8 cellular contexts compared by ENCODE assay signal in the genomic region with DNA sequence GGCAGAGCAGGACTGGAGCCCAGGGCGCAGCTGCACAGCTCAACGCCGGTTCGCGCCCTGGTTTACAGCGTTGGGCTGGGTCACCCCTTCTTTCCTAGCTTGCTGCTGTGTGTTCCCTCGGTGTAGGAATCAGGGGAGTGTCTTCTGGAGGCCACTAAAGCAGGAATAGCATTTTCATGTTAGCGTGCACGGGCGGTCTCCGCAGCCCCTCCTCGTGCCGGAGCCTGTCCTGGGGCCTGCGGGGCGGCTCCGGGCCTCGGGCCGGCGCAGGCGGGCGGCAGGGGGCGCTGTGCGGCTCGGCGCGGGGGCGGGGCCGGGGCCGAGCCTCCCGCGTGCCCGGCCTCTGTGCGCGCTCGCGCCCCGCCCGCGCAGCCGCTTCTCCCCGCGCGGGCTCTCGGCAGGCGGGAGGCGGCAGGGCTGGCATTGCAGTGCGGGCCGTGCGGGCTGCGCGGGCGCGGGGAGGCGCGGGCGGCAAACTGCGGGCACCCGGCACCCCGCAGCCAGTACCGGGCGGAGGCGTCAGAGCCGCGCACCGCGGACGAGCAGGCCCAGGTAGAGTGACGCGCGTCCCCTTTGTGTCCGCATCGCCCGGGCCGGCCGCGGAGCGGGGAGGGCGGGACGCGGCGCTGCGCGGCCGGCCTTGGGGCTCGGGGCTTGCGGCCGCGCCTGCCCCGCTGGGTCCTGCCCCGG. TPM values are rescaled to one million over a fixed set of nuclear protein-coding genes. Genes with fewer than 3 reads are reported as not detected.
DNase-seq lines count a peak whose midpoint lies in the region; TF ChIP-seq lines count a peak whose summit lies in the region.

A gene with protein sequence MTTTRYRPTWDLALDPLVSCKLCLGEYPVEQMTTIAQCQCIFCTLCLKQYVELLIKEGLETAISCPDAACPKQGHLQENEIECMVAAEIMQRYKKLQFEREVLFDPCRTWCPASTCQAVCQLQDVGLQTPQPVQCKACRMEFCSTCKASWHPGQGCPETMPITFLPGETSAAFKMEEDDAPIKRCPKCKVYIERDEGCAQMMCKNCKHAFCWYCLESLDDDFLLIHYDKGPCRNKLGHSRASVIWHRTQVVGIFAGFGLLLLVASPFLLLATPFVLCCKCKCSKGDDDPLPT (plus strand): TSS at position 342 of the 690 bp plus-strand sequence. CDS start 79,515 bp downstream, outside the sequence.

- POLR2A ChIA-PET in HEK293T (lab: Yijun Ruan, JAX): no interaction called here

- H3K9me3 ChIP-seq in mammary epithelial cell (replicated peaks; ENCODE audit: insufficient read depth, low read length): no peaks in the 10 kb centered on the region

- peak within 1 kb of the TSS; percentile 48 for H3K9ac ChIP-seq in mammary epithelial cell (ENCODE audit: insufficient read depth, low read length)

- H3K27ac ChIP-seq in VCaP (peak within 1 kb of the TSS; percentile 77), mammary epithelial cell (ENCODE audit: insufficient read depth, low read depth, low read length) (no peak within 1 kb of the TSS)

- dilution Hi-C loops in mammary epithelial cell (cut with HindIII; ENCODE audit: low sequenced_read_pairs): no loop called here

- H3K4me1 ChIP-seq in mammary epithelial cell (ENCODE audit: insufficient read depth, low read length): peaks cover 6% of the 10 kb centered on the region

- BruUV-seq in mammary epithelial cell (replicated peaks; lab: Mats Ljungman, UMichigan): no TSS peak

- no peaks in the 10 kb centered on the region for H3K79me2 ChIP-seq in mammary epithelial cell (ENCODE audit: insufficient read depth, low read length)

- DNase-seq in HEK293T (ENCODE audit: extremely low spot score) (peak; percentile 90), MV-4-11 (lab: John Stamatoyannopoulos, UW) (peak; percentile 34), mammary epithelial cell (peak; percentile 10), iris pigment epithelial cell (ENCODE audit: low read depth) (peak; percentile 56), NCI-H128 (lab: John Stamatoyannopoulos, UW; ENCODE audit: unreplicated experiment) (no peak)
- peak; percentile 79 for DNase-seq in stimulated activated CD4-positive, alpha-beta T cell treated with anti-CD3 and anti-CD28 coated beads, Interleukin-15, amount 100 ng/mL, for 24 hours

- peak within 1 kb of the TSS; percentile 99 for H3K4me2 ChIP-seq in mammary epithelial cell (ENCODE audit: insufficient read depth, low read depth, low read length)

- no peaks in the 10 kb centered on the region for H3K36me3 ChIP-seq in mammary epithelial cell (ENCODE audit: insufficient read depth, low read length)

- no peaks in the 10 kb centered on the region for H4K20me1 ChIP-seq in mammary epithelial cell (ENCODE audit: insufficient read depth, low read length)

- CTCF ChIA-PET in HEK293T (lab: Yijun Ruan, JAX) (interaction anchor here (0.5 to 1.2 kb wide), 6 partner anchors 10 to 291 kb away, joined by 3 to 5 read pairs (median 4); no protein-coding TSS in a partner anchor), mammary epithelial cell (lab: Charles Lee; ENCODE audit: low non-redundant PET) (interaction anchor here (0.6 kb wide), 1 partner anchor 39 kb away, joined by 4 read pairs; no protein-coding TSS in a partner anchor)

- H3K27me3 ChIP-seq in mammary epithelial cell (ENCODE audit: insufficient read depth, low read length): no peaks in the 10 kb centered on the region

- peak within 1 kb of the TSS; percentile 70 for H3K4me3 ChIP-seq in GM12875 (ENCODE audit: low read depth, low read length)
- H3K4me3 ChIP-seq in mammary epithelial cell (replicated peaks in 1 of 3; ENCODE audit: insufficient read depth in 1 of 3, low read depth in 2 of 3, low read length in 3 of 3): peak within 1 kb of the TSS in 2 of 3 experiments; percentile 50 to 68

- H2AFZ ChIP-seq in mammary epithelial cell (ENCODE audit: low read depth, low read length): peak within 1 kb of the TSS; percentile 90

- TF ChIP-seq CTCF in GM12875 (IDR thresholded peaks at IDR 0.05; ENCODE audit: borderline replicate concordance, insufficient read depth, low read depth, low read length) (peak; percentile 74), VCaP (conservative IDR thresholded peaks at IDR 0.05) (peak; percentile 95), mammary epithelial cell (conservative IDR thresholded peaks at IDR 0.05 in 1 of 2, IDR thresholded peaks at IDR 0.05 in 1 of 2; ENCODE audit: extremely low read depth in 1 of 2, insufficient read depth in 1 of 2, low read depth in 1 of 2, low read length in 2 of 2) (peak; percentile 15 to 31)

- 39% methylated on average over 7 of the region's 90 CpGs for WGBS in mammary epithelial cell (ENCODE audit: low coverage, missing lambda C conversion rate)

- intact Hi-C loops in mammary epithelial cell (cut with micrococcal nuclease): no loop called here

- in situ Hi-C loops in mammary epithelial cell (cut with MboI; ENCODE audit: low sequenced_read_pairs in 2 of 2): no loop called here

TF ChIP-seq in HEK293T, 16 proteins besides CTCF, POLR2A, EP300 and RAD21:
- no peak for TF ChIP-seq CTBP1 (IDR thresholded peaks at IDR 0.05; ENCODE audit: borderline replicate concordance)
- no peak for TF ChIP-seq ZNF384 (IDR thresholded peaks at IDR 0.05)
- no peak for TF ChIP-seq SP1 (IDR thresholded peaks at IDR 0.05)
- no peak for TF ChIP-seq NFRKB (IDR thresholded peaks at IDR 0.05)
- no peak for TF ChIP-seq HDGF (IDR thresholded peaks at IDR 0.05; ENCODE audit: borderline replicate concordance)
- TF ChIP-seq BHLHE40 (IDR thresholded peaks at IDR 0.05; ENCODE audit: borderline replicate concordance): no peak
- TF ChIP-seq FOXM1 (IDR thresholded peaks at IDR 0.05; ENCODE audit: borderline replicate concordance): no peak
- TF ChIP-seq SUZ12 (IDR thresholded peaks at IDR 0.05): no peak
- peak; percentile 4; the same call in 1 of the 2 replicates for TF ChIP-seq ARNT (IDR thresholded peaks at IDR 0.05)
- TF ChIP-seq L3MBTL2 (conservative IDR thresholded peaks at IDR 0.05): peak; percentile 69
- no peak for TF ChIP-seq FOXA1 (IDR thresholded peaks at IDR 0.05)
- TF ChIP-seq, protein P1, sequence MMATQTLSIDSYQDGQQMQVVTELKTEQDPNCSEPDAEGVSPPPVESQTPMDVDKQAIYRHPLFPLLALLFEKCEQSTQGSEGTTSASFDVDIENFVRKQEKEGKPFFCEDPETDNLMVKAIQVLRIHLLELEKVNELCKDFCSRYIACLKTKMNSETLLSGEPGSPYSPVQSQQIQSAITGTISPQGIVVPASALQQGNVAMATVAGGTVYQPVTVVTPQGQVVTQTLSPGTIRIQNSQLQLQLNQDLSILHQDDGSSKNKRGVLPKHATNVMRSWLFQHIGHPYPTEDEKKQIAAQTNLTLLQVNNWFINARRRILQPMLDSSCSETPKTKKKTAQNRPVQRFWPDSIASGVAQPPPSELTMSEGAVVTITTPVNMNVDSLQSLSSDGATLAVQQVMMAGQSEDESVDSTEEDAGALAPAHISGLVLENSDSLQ (IDR thresholded peaks at IDR 0.05): no peak
- no peak for TF ChIP-seq TARDBP (IDR thresholded peaks at IDR 0.05)
- no peak for TF ChIP-seq LEF1 (IDR thresholded peaks at IDR 0.05; ENCODE audit: borderline replicate concordance)
- no peak for TF ChIP-seq ELF4 (IDR thresholded peaks at IDR 0.05)
- no peak for TF ChIP-seq FOXK2 (IDR thresholded peaks at IDR 0.05)

RNA-seq across cellular contexts. Expression of the gene that starts here (rescaled TPM):
- 1 to 10 TPM; 1.4 to 1.7 TPM for total RNA-seq in mammary epithelial cell
- 1.6 TPM for polyA plus RNA-seq in mammary epithelial cell
- 2.6 TPM for polyA minus RNA-seq in mammary epithelial cell

Comparison
In these comparisons a context has a peak if more than half of its experiments do, and no peak if none do; other contexts are left out.
1. CTCF ChIP-seq: peak in every context shown above with its lines; median percentile 95 in VCaP; 74 in GM12875; 23 in mammary epithelial cell.